In the genomic region with DNA sequence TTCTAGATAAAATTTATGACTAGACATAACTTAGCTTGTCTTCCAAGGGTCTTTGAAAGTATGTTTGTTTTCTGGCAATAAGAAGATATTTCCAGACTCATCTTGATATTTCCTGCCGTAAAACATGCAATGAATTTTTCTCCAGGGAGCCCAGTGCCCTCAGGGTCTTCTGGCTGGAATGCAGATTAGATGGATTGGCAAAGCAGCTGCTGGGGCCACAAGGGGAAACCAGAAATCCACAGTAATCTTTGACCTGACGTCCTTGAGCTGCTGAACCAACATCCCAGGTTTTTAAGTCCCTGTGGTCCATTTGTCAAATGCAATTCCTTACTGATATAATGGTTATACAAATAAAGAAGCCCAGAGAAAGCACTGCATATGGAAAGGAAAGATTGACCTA, we compare ENCODE assay signal across 13 cellular contexts.
DNase-seq lines count a peak whose midpoint lies in the region; TF ChIP-seq lines count a peak whose summit lies in the region.
"Had no signal": no experiment of that assay in that cellular context is flagged by ENCODE, and none has a peak within 500 bp of the region (broad histone marks: within the 10 kb centered on the region; RNA-seq: fewer than 3 reads in every experiment).

No MANE protein-coding gene starts in this region.

- no peaks in the 10 kb centered on the region for H3K27me3 Mint-ChIP-seq in progenitor cell of endocrine pancreas

- DNase-seq in NCI-H82 (lab: John Stamatoyannopoulos, UW) (peak; percentile 32), NCI-H82 treated with DMSO at 0.1 percent for 48 hours (lab: John Stamatoyannopoulos, UW; ENCODE audit: unreplicated experiment) (no peak), NCI-H146 treated with DMSO at 0.1 percent for 48 hours (lab: John Stamatoyannopoulos, UW; ENCODE audit: unreplicated experiment) (peak; percentile 24), fibroblast of mammary gland (ENCODE audit: low read depth) (peak; percentile 19), progenitor cell of endocrine pancreas (ENCODE audit: low spot score, unreplicated experiment) (no peak), occipital lobe (lab: John Stamatoyannopoulos, UW) (no peak), NCI-H2081 (lab: John Stamatoyannopoulos, UW) (no peak)
- DNase-seq in central memory CD4-positive, alpha-beta T cell, result no peak
- DNase-seq: activated naive CD4-positive, alpha-beta T cell treated with anti-CD3 and anti-CD28 coated beads, Interleukin-2, amount 50 U/mL, for 16 hours; Calu3; HCEC 1CT; stomach had no signal

- peaks cover 19% of the 10 kb centered on the region for H3K9me3 Mint-ChIP-seq in progenitor cell of endocrine pancreas (ENCODE audit: low read depth)

- H3K36me3 Mint-ChIP-seq in progenitor cell of endocrine pancreas (ENCODE audit: insufficient read depth), result peaks cover 14% of the 10 kb centered on the region

- TF ChIP-seq CTCF in fibroblast of mammary gland (conservative IDR thresholded peaks at IDR 0.05; ENCODE audit: control insufficient read depth, insufficient read depth, low read depth, low read length), result no peak
- TF ChIP-seq CTCF in progenitor cell of endocrine pancreas (IDR thresholded peaks at IDR 0.05; ENCODE audit: unreplicated experiment), result no peak

- H3K27ac Mint-ChIP-seq in progenitor cell of endocrine pancreas, result peak overlapping the region; percentile 63

- H3K4me1 Mint-ChIP-seq in progenitor cell of endocrine pancreas (ENCODE audit: low read depth), result peaks cover 11% of the 10 kb centered on the region

- H3K4me3 ChIP-seq in fibroblast of mammary gland (ENCODE audit: control insufficient read depth, low read depth, low read length), result no peak overlapping the region
- H3K4me3 ChIP-seq: skin epidermis, stomach had no signal

- no peak overlapping the region for H3K4me3 Mint-ChIP-seq in progenitor cell of endocrine pancreas (ENCODE audit: low read depth)

Comparison
In these comparisons a context has a peak if more than half of its experiments do, and no peak if none do; other contexts are left out.
1. DNase-seq: peak in NCI-H82 (single experiment), NCI-H146 treated with DMSO at 0.1 percent for 48 hours (single experiment) and fibroblast of mammary gland (single experiment); none in NCI-H82 treated with DMSO at 0.1 percent for 48 hours (single experiment), progenitor cell of endocrine pancreas (single experiment), occipital lobe (single experiment), NCI-H2081 (0 of 2) and central memory CD4-positive, alpha-beta T cell (single experiment).